10 cellular contexts compared by ENCODE assay signal in genomic region chr9:137666950-137667670, GRCh38. TPM values are rescaled to one million over a fixed set of nuclear protein-coding genes. Genes with fewer than 3 reads are reported as not detected.
A peak's percentile ranks its signal among the peaks of the same experiment; 100 is the strongest.
DNase-seq lines count a peak whose midpoint lies in the region; ATAC-seq, FAIRE-seq and TF ChIP-seq lines count a peak whose summit lies in the region.
"Had no signal": no experiment of that assay in that cellular context is flagged by ENCODE, and none has a peak within 500 bp of the region (broad histone marks: within the 10 kb centered on the region; RNA-seq: fewer than 3 reads in every experiment).

No MANE protein-coding gene starts in this region.

- no peak overlapping the region for H2AFZ ChIP-seq in Karpas-422 (ENCODE audit: low read length)
- no peak overlapping the region for H2AFZ ChIP-seq in astrocyte (ENCODE audit: low read depth, low read length)

- H3K27ac Mint-ChIP-seq in CD4-positive, alpha-beta T cell: peak overlapping the region; percentile 54
- H3K27ac Mint-ChIP-seq in astrocyte (ENCODE audit: unreplicated experiment): peak overlapping the region; percentile 7

- no peak overlapping the region for H3K23ac ChIP-seq in mesendoderm (ENCODE audit: low read length)

- peak overlapping the region; percentile 78 for H3K56ac ChIP-seq in mesendoderm (ENCODE audit: low read length)

- WGBS in mesendoderm (ENCODE audit: extremely low coverage, insufficient coverage, low lambda C conversion rate): no CpG with 5 or more reads among the region's 16 CpGs

- no peak overlapping the region for H4K8ac ChIP-seq in mesendoderm (ENCODE audit: low read depth, low read length)

- FAIRE-seq in astrocyte (lab: Jason Lieb, UNC): no peak

- CTCF ChIA-PET in CD4-positive, alpha-beta T cell (lab: Charles Lee): no interaction called here

- peak overlapping the region; percentile 48 for H3K4me3 ChIP-seq in Karpas-422 (ENCODE audit: low read length)
- no peak overlapping the region for H3K4me3 ChIP-seq in astrocyte (ENCODE audit: insufficient read depth, low read depth, low read length)
- H3K4me3 ChIP-seq in mesendoderm (ENCODE audit: low read length): no peak overlapping the region

- no peak overlapping the region for H3K4me3 Mint-ChIP-seq in CD4-positive, alpha-beta T cell
- no peak overlapping the region for H3K4me3 Mint-ChIP-seq in astrocyte (ENCODE audit: unreplicated experiment)

- H3K4me1 Mint-ChIP-seq in CD4-positive, alpha-beta T cell (ENCODE audit: low read depth): peaks cover 62% of the 10 kb centered on the region
- peaks cover 20% of the 10 kb centered on the region for H3K4me1 Mint-ChIP-seq in astrocyte (ENCODE audit: low read depth, unreplicated experiment)

- intact Hi-C loops in CD4-positive, alpha-beta T cell (cut with DNase I, micrococcal nuclease): no loop called here

- POLR2A ChIA-PET in CD4-positive, alpha-beta T cell (lab: Charles Lee): interaction anchor here (1.2 kb wide), 1 partner anchor 48 kb away, joined by 4 read pairs; the partner anchor contains the start of gene EHMT1

- H3K27me3 Mint-ChIP-seq in CD4-positive, alpha-beta T cell: no peaks in the 10 kb centered on the region
- no peaks in the 10 kb centered on the region for H3K27me3 Mint-ChIP-seq in astrocyte (ENCODE audit: low read depth, unreplicated experiment)

- no peaks in the 10 kb centered on the region for H3K9me2 ChIP-seq in Karpas-422 (replicated peaks; ENCODE audit: insufficient read depth, low read length)

- H3K9me3 Mint-ChIP-seq in CD4-positive, alpha-beta T cell: no peaks in the 10 kb centered on the region
- peaks cover 2% of the 10 kb centered on the region for H3K9me3 Mint-ChIP-seq in astrocyte (ENCODE audit: unreplicated experiment)

- H3K4me1 ChIP-seq in Karpas-422 (ENCODE audit: low read length) (peaks cover 58% of the 10 kb centered on the region), astrocyte (ENCODE audit: insufficient read depth, low read length) (peaks cover 19% of the 10 kb centered on the region), mesendoderm (ENCODE audit: control insufficient read depth, low read depth, low read length) (peaks cover 28% of the 10 kb centered on the region)

- H3K9me3 ChIP-seq in CD4-positive, alpha-beta T cell (ENCODE audit: control insufficient read depth, low read length): no peaks in the 10 kb centered on the region
- no peaks in the 10 kb centered on the region for H3K9me3 ChIP-seq in Karpas-422 (ENCODE audit: low read length)
- no peaks in the 10 kb centered on the region for H3K9me3 ChIP-seq in astrocyte (ENCODE audit: insufficient read depth, low read depth, low read length)

- H3K79me2 ChIP-seq in Karpas-422 (ENCODE audit: low read length) (peaks cover 86% of the 10 kb centered on the region), astrocyte (ENCODE audit: insufficient read depth, low read length) (peaks cover 83% of the 10 kb centered on the region), mesendoderm (ENCODE audit: control insufficient read depth, insufficient read depth, low read length) (peaks cover 60% of the 10 kb centered on the region)

- ATAC-seq in CD4-positive, alpha-beta T cell (ENCODE audit: poor library complexity): no peak
- ATAC-seq in GM19035 (IDR thresholded peaks at IDR 0.05; ENCODE audit: unreplicated experiment) (no peak), HG02870 (IDR thresholded peaks at IDR 0.05; ENCODE audit: unreplicated experiment) (no peak)

- peak overlapping the region; percentile 14 for H3K27ac ChIP-seq in CD4-positive, alpha-beta T cell (ENCODE audit: low read depth, low read length)
- H3K27ac ChIP-seq in Karpas-422 (ENCODE audit: low read length) (peak overlapping the region; percentile 85), astrocyte (ENCODE audit: low read depth, low read length) (no peak overlapping the region), mesendoderm (ENCODE audit: low read depth, low read length) (no peak overlapping the region)

- peaks cover 44% of the 10 kb centered on the region for H3K36me3 Mint-ChIP-seq in CD4-positive, alpha-beta T cell (ENCODE audit: low read depth)
- H3K36me3 Mint-ChIP-seq in astrocyte (ENCODE audit: low read depth, unreplicated experiment): peaks cover 13% of the 10 kb centered on the region

- H2BK120ac ChIP-seq in mesendoderm (ENCODE audit: low read depth, low read length): no peak overlapping the region

- 0 out of 2 replicates have a peak, but pooled peaks cover 4% of the 10 kb centered on the region for H3K36me3 ChIP-seq in Karpas-422 (ENCODE audit: insufficient read depth, low read length)
- no peaks in the 10 kb centered on the region for H3K36me3 ChIP-seq in astrocyte (ENCODE audit: insufficient read depth, low read length)
- no peaks in the 10 kb centered on the region for H3K36me3 ChIP-seq in mesendoderm (ENCODE audit: control insufficient read depth, insufficient read depth, low read length)

- H4K20me1 ChIP-seq in Karpas-422 (ENCODE audit: insufficient read depth, low read depth, low read length) (peaks cover 5% of the 10 kb centered on the region; the same call in 1 of the 2 replicates), astrocyte (ENCODE audit: insufficient read depth, low read length) (peaks cover 89% of the 10 kb centered on the region)

- no peak overlapping the region for H3K18ac ChIP-seq in mesendoderm (ENCODE audit: low read length)

- H2AK5ac ChIP-seq in mesendoderm (ENCODE audit: low read length): peak overlapping the region; percentile 98

- peak overlapping the region; percentile 65 for H2BK5ac ChIP-seq in mesendoderm (ENCODE audit: low read length)

- TF ChIP-seq CTCF in CD4-positive, alpha-beta T cell (IDR thresholded peaks at IDR 0.05): no peak
- no peak for TF ChIP-seq CTCF in astrocyte (IDR thresholded peaks at IDR 0.05; ENCODE audit: insufficient read depth, low read depth, low read length)

- DNase-seq in CD4-positive, alpha-beta T cell: no peak
- peak; percentile 68 for DNase-seq in Karpas-422
- no peak for DNase-seq in astrocyte (ENCODE audit: low read depth)
- DNase-seq in mesendoderm: peak; percentile 88
- no peak for DNase-seq in activated CD4-positive, alpha-beta T cell treated with anti-CD3 and anti-CD28 coated beads, Interleukin-2, amount 50 U/mL, for 48 hours
- DNase-seq in DMS114 treated with DMSO at 0.1 percent for 48 hours (lab: John Stamatoyannopoulos, UW; ENCODE audit: unreplicated experiment): no peak
- DNase-seq: stimulated activated CD4-positive, alpha-beta T cell treated with anti-CD3 and anti-CD28 coated beads, Interleukin-15, amount 100 ng/mL, for 24 hours; SW 1271 had no signal

- H2BK15ac ChIP-seq in mesendoderm (replicated peaks; ENCODE audit: low read depth): no peak overlapping the region

- peak overlapping the region; percentile 72 for H3K4me2 ChIP-seq in Karpas-422 (ENCODE audit: low read depth, low read length, poor library complexity, severe bottlenecking)
- no peak overlapping the region for H3K4me2 ChIP-seq in astrocyte (ENCODE audit: low read length)
- peak overlapping the region; percentile 56 for H3K4me2 ChIP-seq in mesendoderm (ENCODE audit: low read length)

- peak overlapping the region; percentile 28 for H3K4ac ChIP-seq in mesendoderm (ENCODE audit: low read depth, low read length)

- H4K5ac ChIP-seq in mesendoderm (ENCODE audit: low read length): no peak overlapping the region

- peaks cover 38% of the 10 kb centered on the region for H3K79me1 ChIP-seq in mesendoderm (ENCODE audit: low read length)

- no peaks in the 10 kb centered on the region for H3K27me3 ChIP-seq in CD4-positive, alpha-beta T cell (ENCODE audit: control insufficient read depth, insufficient read depth, low read length)
- H3K27me3 ChIP-seq in Karpas-422 (ENCODE audit: low read length) (no peaks in the 10 kb centered on the region), astrocyte (ENCODE audit: insufficient read depth, low read length) (no peaks in the 10 kb centered on the region), mesendoderm (ENCODE audit: insufficient read depth, low read length, poor library complexity) (no peaks in the 10 kb centered on the region)

- H3K9ac ChIP-seq in Karpas-422 (ENCODE audit: low read length) (peak overlapping the region; percentile 53), astrocyte (ENCODE audit: low read length) (no peak overlapping the region), mesendoderm (ENCODE audit: low read length) (peak overlapping the region; percentile 53)

RNA-seq across cellular contexts. Expression of gene EHMT1, which starts 48.3 kb away (rescaled TPM):
- total RNA-seq in CD4-positive, alpha-beta T cell: 10 to 100 TPM; 80.6 to 87.8 TPM
- total RNA-seq in Karpas-422 (2014; rRNA removed; shearing (Covaris generic); ENCODE audit: low replicate concordance): 35.9 and 64.6 TPM in 2 replicates
- 56.4 and 64.5 TPM in 2 replicates for total RNA-seq in astrocyte
- polyA plus RNA-seq in mesendoderm (2013, experiment 1 of 2): 64.8 TPM
- 67.8 TPM for polyA plus RNA-seq in mesendoderm (2013, experiment 2 of 2)

Comparison
In these comparisons a context has a peak if more than half of its experiments do, and no peak if none do; other contexts are left out.
1. DNase-seq: peak in Karpas-422 (single experiment) and mesendoderm (single experiment); none in CD4-positive, alpha-beta T cell (0 of 10), astrocyte (single experiment), activated CD4-positive, alpha-beta T cell treated with anti-CD3 and anti-CD28 coated beads, Interleukin-2, amount 50 U/mL, for 48 hours (0 of 2) and DMS114 treated with DMSO at 0.1 percent for 48 hours (single experiment).
2. H3K27ac ChIP-seq: peak in CD4-positive, alpha-beta T cell (single experiment) and Karpas-422 (single experiment); none in astrocyte (single experiment) and mesendoderm (single experiment).